19 cellular contexts compared by ENCODE assay signal in genomic region chr13:51726446-51727185, GRCh38.
DNase-seq lines count a peak whose midpoint lies in the region; ATAC-seq and TF ChIP-seq lines count a peak whose summit lies in the region.
"Had no signal": no experiment of that assay in that cellular context is flagged by ENCODE, and none has a peak within 500 bp of the region (broad histone marks: within the 10 kb centered on the region; RNA-seq: fewer than 3 reads in every experiment).

No MANE protein-coding gene starts in this region.

- H3K4me1 ChIP-seq in fibroblast of lung (ENCODE audit: control insufficient read depth, extremely low read depth, insufficient read depth, low read length): peaks cover 26% of the 10 kb centered on the region

- H3K79me2 ChIP-seq in fibroblast of lung (ENCODE audit: control insufficient read depth, insufficient read depth, low read length): no peaks in the 10 kb centered on the region

- peak overlapping the region; percentile 61 for H3K27ac ChIP-seq in fibroblast of lung (ENCODE audit: insufficient read depth, low read length)
- H3K27ac ChIP-seq: C4-2B, uterus had no signal

- H4K20me1 ChIP-seq in fibroblast of lung (ENCODE audit: control insufficient read depth, extremely low read depth, insufficient read depth, low read length): no peaks in the 10 kb centered on the region

- ATAC-seq in GM18909 (IDR thresholded peaks at IDR 0.05; ENCODE audit: poor library complexity, unreplicated experiment) (no peak), HG02763 (IDR thresholded peaks at IDR 0.05; ENCODE audit: unreplicated experiment) (no peak)
- ATAC-seq: activated T-helper 17 cell treated with anti-CD3 and anti-CD28 coated beads, Interleukin-2, amount 50 U/mL, for 72 hours; esophagus mucosa; mucosa of descending colon had no signal

- H2AFZ ChIP-seq in fibroblast of lung (ENCODE audit: low read length): no peak overlapping the region

- H3K4me2 ChIP-seq in fibroblast of lung (ENCODE audit: extremely low read depth, insufficient read depth, low read length): no peak overlapping the region

- H3K9ac ChIP-seq in fibroblast of lung (ENCODE audit: insufficient read depth, low read length): no peak overlapping the region

- no peaks in the 10 kb centered on the region for H3K27me3 ChIP-seq in fibroblast of lung (ENCODE audit: control insufficient read depth, insufficient read depth, low read length)
- H3K27me3 ChIP-seq: uterus had no signal

- DNase-seq in EL (peak; percentile 54), amniotic epithelial cell (ENCODE audit: low read depth) (peak; percentile 85), fibroblast of lung (ENCODE audit: low read depth in 2 of 2) (peak; percentile 69 to 94), pulmonary artery endothelial cell (ENCODE audit: low read depth, low spot score) (peak; percentile 33), germinal center (ENCODE audit: low spot score) (no peak), COR-L47 (lab: John Stamatoyannopoulos, UW) (no peak)
- DNase-seq: activated CD4-positive, alpha-beta T cell treated with anti-CD3 and anti-CD28 coated beads, Interleukin-2, amount 50 U/mL, for 4 hours; central memory CD4-positive, alpha-beta T cell; mucosa of descending colon; NCI-H1930; posterior cingulate gyrus; stimulated activated CD4-positive, alpha-beta T cell treated with anti-CD3 and anti-CD28 coated beads, Interleukin-2, amount 100 ng/mL, for 48 hours; T1000; uterus had no signal

- no peak overlapping the region for H3K4me3 ChIP-seq in fibroblast of lung (replicated peaks in 1 of 4; ENCODE audit: control extremely low read depth in 1 of 4, insufficient read depth in 1 of 4, low read depth in 3 of 4, low read length in 4 of 4)
- H3K4me3 ChIP-seq: mucosa of descending colon, uterus had no signal

- no peaks in the 10 kb centered on the region for H3K9me3 ChIP-seq in fibroblast of lung (ENCODE audit: control insufficient read depth, insufficient read depth, low read depth, low read length)
- H3K9me3 ChIP-seq: mucosa of descending colon, uterus had no signal

- no peak for TF ChIP-seq CTCF in fibroblast of lung (conservative IDR thresholded peaks at IDR 0.05 in 1 of 2, IDR thresholded peaks at IDR 0.05 in 1 of 2; ENCODE audit: low read depth in 1 of 2, low read length in 2 of 2)

- H3K36me3 ChIP-seq in fibroblast of lung (ENCODE audit: control insufficient read depth, insufficient read depth, low read length): peaks cover 2% of the 10 kb centered on the region
- H3K36me3 ChIP-seq: uterus had no signal

Comparison
In these comparisons a context has a peak if more than half of its experiments do, and no peak if none do; other contexts are left out.
1. DNase-seq: peak in EL (single experiment), amniotic epithelial cell (single experiment), fibroblast of lung (2 of 2) and pulmonary artery endothelial cell (single experiment); none in germinal center (single experiment) and COR-L47 (single experiment).